Comparison of ENCODE assay signal across 8 cellular contexts in the genomic region with DNA sequence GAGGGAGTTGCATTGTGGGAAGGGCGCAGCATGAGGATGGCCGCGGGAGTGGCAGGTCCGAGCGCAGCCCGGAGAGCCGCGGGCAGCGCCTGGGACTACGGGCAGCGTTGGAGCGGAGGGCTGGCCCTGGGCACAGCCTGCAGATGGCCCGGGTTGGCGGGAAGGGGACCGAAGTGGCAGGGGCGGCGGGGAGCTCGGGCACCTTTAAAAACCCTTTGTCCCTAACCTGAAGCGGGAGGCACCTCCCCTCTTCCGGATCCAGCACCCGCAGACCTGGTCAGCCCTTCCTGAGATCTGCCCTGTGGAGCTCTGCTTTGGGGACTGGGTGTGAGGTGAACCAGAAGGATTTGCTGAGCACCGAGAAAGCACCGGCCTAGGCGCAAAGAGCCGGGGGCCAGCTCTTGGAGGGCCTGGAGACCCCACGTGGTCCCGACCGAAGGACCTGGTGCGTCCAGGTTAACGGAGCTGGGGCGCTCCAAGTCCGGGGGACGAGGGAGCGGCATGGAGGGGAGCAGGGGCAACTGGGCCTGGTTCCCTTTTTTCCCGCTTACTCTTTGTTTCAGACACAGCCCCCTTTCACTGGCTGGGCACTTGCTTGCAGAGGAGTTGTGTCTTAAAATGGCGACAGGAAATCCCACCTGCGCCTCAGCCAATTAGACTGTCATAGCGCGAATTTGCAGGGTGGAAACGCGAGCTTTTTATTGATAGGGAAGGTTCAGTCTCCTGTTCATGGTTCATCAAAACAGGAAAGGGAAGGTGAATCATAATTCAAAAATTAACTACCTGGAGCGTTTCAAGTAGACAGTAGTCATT. TPM values are rescaled to one million over a fixed set of nuclear protein-coding genes. Genes with fewer than 3 reads are reported as not detected.
DNase-seq lines count a peak whose midpoint lies in the region; ATAC-seq and TF ChIP-seq lines count a peak whose summit lies in the region.

No MANE protein-coding gene starts in this region.

- H3K9me2 ChIP-seq in HCT116 (ENCODE audit: insufficient read depth), result no peaks in the 10 kb centered on the region

- peak overlapping the region; percentile 97 for H3K14ac ChIP-seq in trophoblast cell (ENCODE audit: low read length)

- peak overlapping the region; percentile 96 for H2BK5ac ChIP-seq in trophoblast cell (ENCODE audit: low read depth, low read length, poor library complexity)

- CTCF ChIA-PET in HCT116 (lab: Charles Lee), result interaction anchor here (0.5 to 2.3 kb wide), 3 partner anchors 20 to 752 kb away, joined by 4 to 6 read pairs (median 5); no protein-coding TSS in a partner anchor

- H3K27ac ChIP-seq in HCT116 (ENCODE audit: low read depth, low read length) (peak overlapping the region; percentile 76), trophoblast cell (ENCODE audit: low read depth, low read length) (peak overlapping the region; percentile 93), urinary bladder (ENCODE audit: low read depth) (peak overlapping the region; percentile 53)

- H3K9me3 ChIP-seq in HCT116 (ENCODE audit: control insufficient read depth in 1 of 2, insufficient read depth in 1 of 2, low read depth in 1 of 2, low read length in 2 of 2) (no peaks in the 10 kb centered on the region), trophoblast cell (ENCODE audit: insufficient read depth, low read depth, low read length) (no peaks in the 10 kb centered on the region)

- peaks cover 43% of the 10 kb centered on the region for H3K79me1 ChIP-seq in trophoblast cell (ENCODE audit: low read length)

- no peak overlapping the region for H2AFZ ChIP-seq in HCT116 (ENCODE audit: low read depth, low read length, poor library complexity, severe bottlenecking)
- peak overlapping the region; percentile 30 for H2AFZ ChIP-seq in trophoblast cell (ENCODE audit: insufficient read depth, low read length, poor library complexity)

- intact Hi-C loops in HCT116 (cut with micrococcal nuclease), result loop anchor here (2.0 to 10.0 kb wide), 4 partner anchors 88 to 408 kb away; partner anchors contain the start of gene SCAF11

- peak; percentile 74 for ATAC-seq in HCT116

- BruUV-seq in HCT116 (replicated peaks; lab: Mats Ljungman, UMichigan), result no TSS peak

- no CpG with 5 or more reads among the region's 42 CpGs for WGBS in trophoblast cell (ENCODE audit: extremely low coverage, insufficient coverage, insufficient read length)
- WGBS in urinary bladder, result 34% methylated on average over 42 of the region's 42 CpGs

- H3K4me3 ChIP-seq in HCT116 (replicated peaks in 1 of 2; ENCODE audit: low read depth in 1 of 2, low read length in 2 of 2) (peak overlapping the region; percentile 69 to 95), fibroblast of pulmonary artery (replicated peaks; ENCODE audit: low read depth, low read length) (peak overlapping the region; percentile 90), trophoblast cell (ENCODE audit: low read depth, low read length) (peak overlapping the region; percentile 91), urinary bladder (ENCODE audit: low read depth, low read length) (peak overlapping the region; percentile 62)

- H3K36me3 ChIP-seq in HCT116 (ENCODE audit: control insufficient read depth in 1 of 2, insufficient read depth in 2 of 2, low read length in 2 of 2) (no peaks in the 10 kb centered on the region; a peak in 1 of 4 replicates), trophoblast cell (ENCODE audit: control insufficient read depth in 1 of 2, insufficient read depth in 2 of 2, low read length in 2 of 2) (peaks cover 0 to 1% of the 10 kb centered on the region in 2 experiments), urinary bladder (ENCODE audit: insufficient read depth) (no peaks in the 10 kb centered on the region)

- RAD21 ChIA-PET in HCT116 (lab: Charles Lee; ENCODE audit: low non-redundant PET in 1 of 2, low total read pairs in 2 of 2, uncharacterized antibody in 2 of 2, unreplicated experiment in 2 of 2), result no interaction called here

- no peak overlapping the region for H3K23ac ChIP-seq in trophoblast cell (ENCODE audit: low read length)

- H3K18ac ChIP-seq in trophoblast cell (ENCODE audit: low read length), result peak overlapping the region; percentile 98

- peak overlapping the region; percentile 86 for H4K8ac ChIP-seq in trophoblast cell (ENCODE audit: low read depth, low read length)

- H3K79me2 ChIP-seq in HCT116 (ENCODE audit: insufficient read depth, low read length) (peaks cover 42% of the 10 kb centered on the region), trophoblast cell (ENCODE audit: control insufficient read depth, insufficient read depth, low read length, poor library complexity) (peaks cover 41% of the 10 kb centered on the region)

- TF ChIP-seq RAD21 in HCT116 (IDR thresholded peaks at IDR 0.05; ENCODE audit: low read depth), result no peak

- TF ChIP-seq CTCF in GM10266 (IDR thresholded peaks at IDR 0.05; ENCODE audit: control insufficient read depth, insufficient read depth, low read depth, missing control alignments), result no peak
- no peak for TF ChIP-seq CTCF in HCT116 (IDR thresholded peaks at IDR 0.05 in 2 of 3, conservative IDR thresholded peaks at IDR 0.05 in 1 of 3; ENCODE audit: borderline replicate concordance in 1 of 3, insufficient read depth in 1 of 3, low read depth in 2 of 3, low read length in 2 of 3)
- no peak for TF ChIP-seq CTCF in fibroblast of pulmonary artery (IDR thresholded peaks at IDR 0.05; ENCODE audit: low read length, missing control alignments)

- peak overlapping the region; percentile 98 for H2AK5ac ChIP-seq in trophoblast cell (ENCODE audit: low read length)

- H4K12ac ChIP-seq in trophoblast cell (ENCODE audit: low read depth, low read length), result peak overlapping the region; percentile 85

- H3K4ac ChIP-seq in trophoblast cell (ENCODE audit: low read depth, low read length), result peak overlapping the region; percentile 95

- H3K4me1 ChIP-seq in HCT116 (ENCODE audit: control insufficient read depth in 1 of 2, insufficient read depth in 2 of 2, low read length in 2 of 2) (peaks cover 20 to 40% of the 10 kb centered on the region in 2 experiments), trophoblast cell (ENCODE audit: control insufficient read depth in 1 of 2, insufficient read depth in 2 of 2, low read length in 2 of 2) (peaks cover 2 to 3% of the 10 kb centered on the region in 2 experiments), urinary bladder (ENCODE audit: insufficient read depth) (no peaks in the 10 kb centered on the region)

- peaks cover 4% of the 10 kb centered on the region; the same call in 1 of the 2 replicates for H4K20me1 ChIP-seq in HCT116 (ENCODE audit: insufficient read depth)

- H4K91ac ChIP-seq in trophoblast cell (ENCODE audit: low read depth, low read length), result peak overlapping the region; percentile 90

- H2BK120ac ChIP-seq in trophoblast cell (ENCODE audit: insufficient read depth, low read length, poor library complexity), result peak overlapping the region; percentile 91

- H2BK12ac ChIP-seq in trophoblast cell (ENCODE audit: low read length), result peak overlapping the region; percentile 39

- DNase-seq in GM10266 (ENCODE audit: extremely low spot score) (peak; percentile 74), HCT116 (ENCODE audit: low read depth, low spot score) (no peak), NCI-H2227 (lab: John Stamatoyannopoulos, UW; ENCODE audit: unreplicated experiment) (peak; percentile 62), activated T-cell treated with anti-CD3 and anti-CD28 coated beads for 1 hour (ENCODE audit: low read depth) (peak; percentile 47), fibroblast of pulmonary artery (ENCODE audit: low read depth) (no peak), trophoblast cell (peak in 1 of 2 donors; percentile 61), mesenteric fat pad (ENCODE audit: low spot score) (no peak)

- POLR2A ChIA-PET in HCT116 (lab: Charles Lee), result interaction anchor here (0.7 to 2.2 kb wide), 5 partner anchors 7 to 162 kb away, joined by 3 to 7 read pairs (median 3); no protein-coding TSS in a partner anchor

- H3K4me2 ChIP-seq in HCT116 (ENCODE audit: low read length) (peak overlapping the region; percentile 83), trophoblast cell (ENCODE audit: low read length) (peak overlapping the region; percentile 88)

- H3K27me3 ChIP-seq in HCT116 (ENCODE audit: insufficient read depth, low read length) (no peaks in the 10 kb centered on the region), trophoblast cell (ENCODE audit: insufficient read depth, low read length) (no peaks in the 10 kb centered on the region)

- TF ChIP-seq POLR2A in HCT116 (IDR thresholded peaks at IDR 0.05; ENCODE audit: borderline replicate concordance, extremely low read depth, insufficient read depth, insufficient read length), result no peak

- H3K9ac ChIP-seq in HCT116 (ENCODE audit: low read length), result peak overlapping the region; percentile 98
- peak overlapping the region; percentile 100 for H3K9ac ChIP-seq in trophoblast cell (ENCODE audit: low read length)

TF ChIP-seq in HCT116, 20 proteins besides CTCF, POLR2A, EP300 and RAD21 (continues in another document):
- no peak for TF ChIP-seq REST (IDR thresholded peaks at IDR 0.05; ENCODE audit: low read depth)
- TF ChIP-seq MAX (IDR thresholded peaks at IDR 0.05), result no peak

RNA-seq across cellular contexts. Expression of gene SLC38A1, which starts 0.8 kb away (rescaled TPM):
- 155 TPM for total RNA-seq in HCT116 (2021; ENCODE audit: unreplicated experiment)
- 52.7 and 57.0 TPM in 2 replicates for polyA plus RNA-seq in HCT116 (2012)
- polyA plus RNA-seq in trophoblast cell (2013), result 376 TPM in 2 replicates
- total RNA-seq in urinary bladder, result 81.7 TPM
- polyA plus RNA-seq in urinary bladder, result 15.1 TPM
- 15.9 TPM for total RNA-seq in mesenteric fat pad

Comparison
In these comparisons a context has a peak if more than half of its experiments do, and no peak if none do; other contexts are left out.
1. DNase-seq: peak in GM10266 (single experiment), NCI-H2227 (single experiment) and activated T-cell treated with anti-CD3 and anti-CD28 coated beads for 1 hour (single experiment); none in HCT116 (single experiment), fibroblast of pulmonary artery (single experiment) and mesenteric fat pad (single experiment).
2. Peak in every context shown above with its lines, with median percentiles within 50 percentile points of each other: H3K27ac ChIP-seq and H3K4me3 ChIP-seq.